24 cellular contexts compared by ENCODE assay signal in genomic region chr7:110336423-110336822, GRCh38.
"Had no signal": no experiment of that assay in that cellular context is flagged by ENCODE, and none has a peak within 500 bp of the region (broad histone marks: within the 10 kb centered on the region; RNA-seq: fewer than 3 reads in every experiment).

No MANE protein-coding gene starts in this region.

- H3K4me1 ChIP-seq: stomach, suprapubic skin, testis, thyroid gland, tibial artery, tibial nerve, transverse colon, upper lobe of left lung, upper lobe of right lung, uterus, vagina had no signal

- H3K9me3 ChIP-seq: suprapubic skin, testis, thoracic aorta, thyroid gland, tibial artery, transverse colon, upper lobe of left lung, upper lobe of right lung, uterus, vagina had no signal

- H3K27me3 ChIP-seq: stomach, suprapubic skin, testis, thyroid gland, tibial artery, tibial nerve, transverse colon, upper lobe of left lung, upper lobe of right lung, uterus, vagina had no signal

- DNase-seq: stimulated activated CD4-positive, alpha-beta T cell treated with anti-CD3 and anti-CD28 coated beads, Interleukin-2, amount 100 ng/mL, for 48 hours; stimulated activated CD4-positive, alpha-beta T cell treated with anti-CD3 and anti-CD28 coated beads, Interleukin-4, amount 100 ng/mL, for 1 hour; stimulated activated CD4-positive, alpha-beta T cell treated with anti-CD3 and anti-CD28 coated beads, Interleukin-4, amount 100 ng/mL, for 24 hours; stimulated activated CD4-positive, alpha-beta T cell treated with anti-CD3 and anti-CD28 coated beads, Interleukin-4, amount 100 ng/mL, for 4 hours; stimulated activated CD8-positive, alpha-beta memory T cell treated with anti-CD3 and anti-CD28 coated beads, Interleukin-4, amount 100 ng/mL, for 48 hours; stimulated activated naive B cell treated with anti-CD40 and anti-IgM and Interleukin-4, amounts not matched to agents 10 μg/mL and 1 μg/mL and 100 μg/mL, for 72 hours; stimulated activated naive CD4-positive, alpha-beta T cell; stimulated activated naive CD4-positive, alpha-beta T cell treated with Interleukin-2 at 50 U/mL for 16 hours; stimulated activated naive CD8-positive, alpha-beta T cell treated with anti-CD3 and anti-CD28 coated beads, Interleukin-15, amount 100 ng/mL, for 72 hours; stimulated activated naive CD8-positive, alpha-beta T cell treated with anti-CD3 and anti-CD28 coated beads, Interleukin-15, Interleukin-2, amounts not matched to agents 100 U/mL and 50 U/mL, for 24 hours; stomach; substantia nigra; testis; thyroid gland; tibial artery; transverse colon; trophoblast cell; upper lobe of left lung; upper lobe of right lung; uterus had no signal

- H3K4me3 ChIP-seq: stomach, suprapubic skin, testis, thoracic aorta, thyroid gland, tibial artery, tibial nerve, transverse colon, upper lobe of left lung, upper lobe of right lung, uterus, vagina had no signal

- H3K36me3 ChIP-seq: stomach, suprapubic skin, thoracic aorta, thyroid gland, tibial artery, tibial nerve, transverse colon, upper lobe of left lung, upper lobe of right lung, uterus, vagina had no signal

- H3K27ac ChIP-seq: stomach, suprapubic skin, testis, thoracic aorta, thyroid gland, tibial artery, tibial nerve, transverse colon, upper lobe of left lung, upper lobe of right lung, uterus, vagina had no signal
